Comparison of ENCODE assay signal across 26 cellular contexts in genomic region chr21:37578471-37579126, GRCh38.
"Had no signal": no experiment of that assay in that cellular context is flagged by ENCODE, and none has a peak within 500 bp of the region (broad histone marks: within the 10 kb centered on the region; RNA-seq: fewer than 3 reads in every experiment).

No MANE protein-coding gene starts in this region.

- ATAC-seq: stimulated activated effector memory CD8-positive, alpha-beta T cell treated with anti-CD3 and anti-CD28 coated beads, Interleukin-12 subunit alpha, Interleukin-12 subunit beta, amount 100 ng/mL, for 72 hours; stimulated activated memory B cell treated with anti-CD40 and anti-IgM and Interleukin-4, amounts not matched to agents 10 μg/mL and 1 μg/mL and 100 μg/mL, for 72 hours; stimulated activated naive B cell treated with anti-CD40 and anti-IgM and Interleukin-4, amounts not matched to agents 10 μg/mL and 1 μg/mL and 100 μg/mL, for 72 hours; stimulated activated naive CD8-positive, alpha-beta T cell treated with anti-CD3 and anti-CD28 coated beads, Interleukin-15, amount 100 ng/mL, for 72 hours; stimulated activated naive CD8-positive, alpha-beta T cell treated with anti-CD3 and anti-CD28 coated beads, Interleukin-15, Interleukin-2, amounts not matched to agents 100 U/mL and 50 U/mL, for 24 hours; upper lobe of right lung had no signal

- H3K36me3 ChIP-seq: stomach, suprapubic skin, thoracic aorta, thyroid gland, tibial artery, tibial nerve, transverse colon, upper lobe of left lung, upper lobe of right lung, uterus, vagina had no signal

- DNase-seq: stimulated activated CD4-positive, alpha-beta T cell treated with anti-CD3 and anti-CD28 coated beads, Interleukin-2, amount 100 ng/mL, for 48 hours; stimulated activated CD4-positive, alpha-beta T cell treated with anti-CD3 and anti-CD28 coated beads, Interleukin-4, amount 100 ng/mL, for 1 hour; stimulated activated CD4-positive, alpha-beta T cell treated with anti-CD3 and anti-CD28 coated beads, Interleukin-4, amount 100 ng/mL, for 24 hours; stimulated activated CD4-positive, alpha-beta T cell treated with anti-CD3 and anti-CD28 coated beads, Interleukin-4, amount 100 ng/mL, for 4 hours; stimulated activated CD8-positive, alpha-beta memory T cell treated with anti-CD3 and anti-CD28 coated beads, Interleukin-4, amount 100 ng/mL, for 48 hours; stimulated activated naive B cell treated with anti-CD40 and anti-IgM and Interleukin-4, amounts not matched to agents 10 μg/mL and 1 μg/mL and 100 μg/mL, for 72 hours; stimulated activated naive CD4-positive, alpha-beta T cell; stimulated activated naive CD4-positive, alpha-beta T cell treated with Interleukin-2 at 50 U/mL for 16 hours; stimulated activated naive CD8-positive, alpha-beta T cell treated with anti-CD3 and anti-CD28 coated beads, Interleukin-15, amount 100 ng/mL, for 72 hours; stimulated activated naive CD8-positive, alpha-beta T cell treated with anti-CD3 and anti-CD28 coated beads, Interleukin-15, Interleukin-2, amounts not matched to agents 100 U/mL and 50 U/mL, for 24 hours; stomach; substantia nigra; testis; thyroid gland; tibial artery; transverse colon; trophoblast cell; upper lobe of left lung; upper lobe of right lung; uterus had no signal

- H3K27me3 ChIP-seq: stomach, suprapubic skin, testis, thyroid gland, tibial artery, tibial nerve, transverse colon, upper lobe of left lung, upper lobe of right lung, uterus, vagina had no signal

- H3K27ac ChIP-seq: stomach, suprapubic skin, testis, thoracic aorta, thyroid gland, tibial artery, tibial nerve, transverse colon, upper lobe of left lung, upper lobe of right lung, uterus, vagina had no signal

- H3K9me3 ChIP-seq: testis, thyroid gland, upper lobe of right lung had no signal

- H3K4me1 ChIP-seq: suprapubic skin, testis, thyroid gland, tibial artery, tibial nerve, transverse colon, upper lobe of left lung, uterus, vagina had no signal

- H3K4me3 ChIP-seq: stomach, suprapubic skin, testis, thoracic aorta, thyroid gland, tibial artery, tibial nerve, transverse colon, upper lobe of left lung, upper lobe of right lung, uterus, vagina had no signal
